Comparison of ENCODE assay signal across 14 cellular contexts in genomic region chr13:98240131-98240530, GRCh38.
"Had no signal": no experiment of that assay in that cellular context is flagged by ENCODE, and none has a peak within 500 bp of the region (broad histone marks: within the 10 kb centered on the region; RNA-seq: fewer than 3 reads in every experiment).

No MANE protein-coding gene starts in this region.

- H3K9me3 Mint-ChIP-seq: activated naive CD4-positive, alpha-beta T cell treated with anti-CD3 and anti-CD28 coated beads for 36 hours; activated T-helper 17 cell treated with anti-CD3 and anti-CD28 coated beads, Interleukin-2, amount 50 U/mL, for 72 hours; neural crest cell; stimulated activated naive CD8-positive, alpha-beta T cell treated with anti-CD3 and anti-CD28 coated beads, Interleukin-15, amount 100 ng/mL, for 72 hours had no signal

- H3K27me3 ChIP-seq: dorsolateral prefrontal cortex, ovary, sigmoid colon, spleen had no signal

- H3K4me1 Mint-ChIP-seq: activated T-helper 17 cell treated with anti-CD3 and anti-CD28 coated beads, Interleukin-2, amount 50 U/mL, for 72 hours; stimulated activated naive CD8-positive, alpha-beta T cell treated with anti-CD3 and anti-CD28 coated beads, Interleukin-15, amount 100 ng/mL, for 72 hours had no signal

- H3K9me3 ChIP-seq: ovary, sigmoid colon, spleen, thoracic aorta had no signal

- H3K36me3 ChIP-seq: ovary, sigmoid colon, spleen, thoracic aorta had no signal

- H3K4me1 ChIP-seq: sigmoid colon had no signal

- H3K27ac ChIP-seq: dorsolateral prefrontal cortex, ovary, sigmoid colon, thoracic aorta had no signal

- ATAC-seq: activated T-helper 17 cell treated with anti-CD3 and anti-CD28 coated beads, Interleukin-2, amount 50 U/mL, for 72 hours; esophagus mucosa had no signal

- H3K27ac Mint-ChIP-seq: activated naive CD4-positive, alpha-beta T cell treated with anti-CD3 and anti-CD28 coated beads for 36 hours; activated T-helper 17 cell treated with anti-CD3 and anti-CD28 coated beads, Interleukin-2, amount 50 U/mL, for 72 hours had no signal

- H3K4me3 Mint-ChIP-seq: activated naive CD4-positive, alpha-beta T cell treated with anti-CD3 and anti-CD28 coated beads for 36 hours; activated T-helper 17 cell treated with anti-CD3 and anti-CD28 coated beads, Interleukin-2, amount 50 U/mL, for 72 hours; neural crest cell; stimulated activated naive CD8-positive, alpha-beta T cell treated with anti-CD3 and anti-CD28 coated beads, Interleukin-15, amount 100 ng/mL, for 72 hours had no signal

- DNase-seq: activated CD4-positive, alpha-beta T cell treated with anti-CD3 and anti-CD28 coated beads, Interleukin-2, amount 50 U/mL, for 1 hour; activated naive CD4-positive, alpha-beta T cell treated with anti-CD3 and anti-CD28 coated beads for 36 hours; activated T-cell treated with anti-CD3 and anti-CD28 coated beads for 4 hours; dorsolateral prefrontal cortex; kidney glomerular epithelial cell; sigmoid colon; spleen; stimulated activated naive CD8-positive, alpha-beta T cell treated with anti-CD3 and anti-CD28 coated beads, Interleukin-15, amount 100 ng/mL, for 72 hours; SW 1271 had no signal

- H3K4me3 ChIP-seq: dorsolateral prefrontal cortex, ovary, sigmoid colon, spleen, thoracic aorta had no signal
